Comparison of ENCODE assay signal across 10 cellular contexts in the genomic region with DNA sequence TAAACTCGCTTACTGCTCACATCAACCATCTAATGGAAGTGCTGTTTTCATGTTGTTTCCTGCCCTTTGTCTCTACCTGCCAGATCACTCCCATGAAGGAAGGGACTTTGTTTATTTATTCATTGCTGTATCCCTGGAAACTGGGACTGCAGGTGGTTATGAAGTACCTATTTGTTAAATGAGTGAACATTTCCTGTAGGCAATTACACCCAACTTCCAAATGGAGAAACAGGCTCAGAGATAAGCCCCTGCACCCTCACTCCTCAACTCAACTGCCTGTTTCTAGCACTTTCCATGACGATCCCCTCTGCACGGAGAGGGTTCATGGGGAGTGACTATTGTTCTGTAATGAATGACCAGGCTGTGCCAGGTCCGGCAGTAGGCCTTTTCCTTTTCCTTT. TPM values are rescaled to one million over a fixed set of nuclear protein-coding genes. Genes with fewer than 3 reads are reported as not detected.
DNase-seq lines count a peak whose midpoint lies in the region; ATAC-seq and TF ChIP-seq lines count a peak whose summit lies in the region.
"Had no signal": no experiment of that assay in that cellular context is flagged by ENCODE, and none has a peak within 500 bp of the region (broad histone marks: within the 10 kb centered on the region; RNA-seq: fewer than 3 reads in every experiment).

No MANE protein-coding gene starts in this region.

- H3K27me3 Mint-ChIP-seq in progenitor cell of endocrine pancreas: no peaks in the 10 kb centered on the region

- no peak for ATAC-seq in GM21737 (IDR thresholded peaks at IDR 0.05; ENCODE audit: unreplicated experiment)

- no peaks in the 10 kb centered on the region for H3K27me3 ChIP-seq in BE2C

- H3K4me1 ChIP-seq in BE2C: no peaks in the 10 kb centered on the region

- H3K36me3 ChIP-seq in BE2C: peaks cover 6% of the 10 kb centered on the region

- no peaks in the 10 kb centered on the region for H3K9me3 ChIP-seq in BE2C

- H3K4me1 Mint-ChIP-seq in progenitor cell of endocrine pancreas (ENCODE audit: low read depth): peaks cover 38% of the 10 kb centered on the region

- no peak overlapping the region for H3K4me3 ChIP-seq in foreskin fibroblast (ENCODE audit: low read depth in 1 of 2, low read length in 2 of 2)
- no peak overlapping the region for H3K4me3 ChIP-seq in BE2C (ENCODE audit: low read depth, low read length)

- peaks cover 9% of the 10 kb centered on the region for H3K36me3 Mint-ChIP-seq in progenitor cell of endocrine pancreas (ENCODE audit: insufficient read depth)

- peak overlapping the region; percentile 65 for H3K27ac Mint-ChIP-seq in progenitor cell of endocrine pancreas

- peak overlapping the region; percentile 9 for H3K4me3 Mint-ChIP-seq in progenitor cell of endocrine pancreas (ENCODE audit: low read depth)

- DNase-seq in HT-29 (ENCODE audit: low spot score): peak; percentile 97
- peak; percentile 70 for DNase-seq in NCI-H510A (lab: John Stamatoyannopoulos, UW)
- peak; percentile 97 for DNase-seq in epithelial cell of prostate (ENCODE audit: low read depth, low spot score)
- no peak for DNase-seq in progenitor cell of endocrine pancreas (ENCODE audit: low spot score, unreplicated experiment)
- no peak for DNase-seq in foreskin fibroblast
- DNase-seq in BE2C: no peak
- DNase-seq in OCI-M2 (lab: John Stamatoyannopoulos, UW; ENCODE audit: unreplicated experiment): no peak
- DNase-seq: effector CD8-positive, alpha-beta T cell had no signal

- TF ChIP-seq CTCF in progenitor cell of endocrine pancreas (IDR thresholded peaks at IDR 0.05; ENCODE audit: unreplicated experiment) (no peak), foreskin fibroblast (IDR thresholded peaks at IDR 0.05; ENCODE audit: low read depth, low read length) (no peak), BE2C (IDR thresholded peaks at IDR 0.05; ENCODE audit: low read depth, low read length) (no peak)

- peak overlapping the region; percentile 74 for H3K27ac ChIP-seq in epithelial cell of prostate
- H3K27ac ChIP-seq: HL-60 had no signal

- H3K9me3 Mint-ChIP-seq in progenitor cell of endocrine pancreas (ENCODE audit: low read depth): no peaks in the 10 kb centered on the region

RNA-seq across cellular contexts. Expression of a gene that starts 1.9 kb away (rescaled TPM):
- 492 and 534 TPM in 2 replicates for total RNA-seq in HT-29 (2014; rRNA removed; shearing (Covaris generic))
- total RNA-seq in progenitor cell of endocrine pancreas: 342 and 392 TPM in 2 replicates
- polyA plus RNA-seq in BE2C (2012; ENCODE audit: insufficient read depth, insufficient read length, low read depth): 76.2 TPM

RNA-seq across cellular contexts. Expression of a gene that starts 27.8 kb away (rescaled TPM):
- total RNA-seq in HT-29 (2014; rRNA removed; shearing (Covaris generic)): not detected in 2 replicates
- not detected in 2 replicates for total RNA-seq in progenitor cell of endocrine pancreas
- polyA plus RNA-seq in BE2C (2012; ENCODE audit: insufficient read depth, insufficient read length, low read depth): not detected

RNA-seq across cellular contexts. Expression of a gene that starts 31.2 kb away (rescaled TPM):
- total RNA-seq in HT-29 (2014; rRNA removed; shearing (Covaris generic)): 300 and 310 TPM in 2 replicates
- total RNA-seq in progenitor cell of endocrine pancreas: 301 and 312 TPM in 2 replicates
- 190 TPM for polyA plus RNA-seq in BE2C (2012; ENCODE audit: insufficient read depth, insufficient read length, low read depth)

RNA-seq across cellular contexts. Expression of a gene that starts 45.2 kb away (rescaled TPM):
- not detected in 2 replicates for total RNA-seq in HT-29 (2014; rRNA removed; shearing (Covaris generic))
- not detected in 2 replicates for total RNA-seq in progenitor cell of endocrine pancreas
- polyA plus RNA-seq in BE2C (2012; ENCODE audit: insufficient read depth, insufficient read length, low read depth): 0.26 TPM

Comparison
In these comparisons a context has a peak if more than half of its experiments do, and no peak if none do; other contexts are left out.
1. DNase-seq: peak in HT-29 (single experiment), NCI-H510A (single experiment) and epithelial cell of prostate (single experiment); none in progenitor cell of endocrine pancreas (single experiment), foreskin fibroblast (0 of 2), BE2C (single experiment) and OCI-M2 (single experiment).